3 cellular contexts compared by ENCODE assay signal in the genomic region with DNA sequence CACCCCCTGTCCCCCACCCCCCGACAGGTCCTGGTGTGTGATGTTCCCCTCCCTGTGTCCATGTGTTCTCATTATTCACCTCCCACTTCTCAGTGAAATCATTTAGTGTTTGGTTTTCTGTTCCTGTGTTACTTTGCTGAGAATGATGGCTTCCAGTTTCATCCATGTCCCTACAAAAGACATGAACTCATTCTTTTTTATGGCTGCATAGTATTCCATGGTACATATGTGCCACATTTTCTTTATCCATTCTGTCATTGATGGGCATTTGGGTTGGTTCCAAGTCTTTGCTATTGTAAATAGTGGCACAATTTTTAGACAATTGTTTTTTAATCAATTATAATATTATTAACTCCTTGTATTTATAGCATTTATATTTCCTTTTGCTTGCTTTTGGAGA. TPM values are rescaled to one million over a fixed set of nuclear protein-coding genes. Genes with fewer than 3 reads are reported as not detected.
A peak's percentile ranks its signal among the peaks of the same experiment; 100 is the strongest.
DNase-seq lines count a peak whose midpoint lies in the region; ATAC-seq, FAIRE-seq and TF ChIP-seq lines count a peak whose summit lies in the region.
"Not testable (repeated sequence)": the region's sequence is repeated elsewhere in the genome, so short reads cannot be mapped to it uniquely, and the experiment has no call there.

No MANE protein-coding gene starts in this region.

- H3K27me3 ChIP-seq in BLaER1; K562 (ENCODE audit: control insufficient read depth in 2 of 2, insufficient read depth in 2 of 2, low read length in 2 of 2): not testable (repeated sequence)

- not testable (repeated sequence) for TF ChIP-seq EP300 in K562 (IDR thresholded peaks at IDR 0.05; ENCODE audit: low read length)

- not testable (repeated sequence) for H2AFZ ChIP-seq in K562 (ENCODE audit: low read depth, low read length)

- POLR2A ChIA-PET in HEK293 (lab: Yijun Ruan, JAX) = not testable (repeated sequence)
- POLR2A ChIA-PET in K562 (lab: Yijun Ruan, JAX) = interaction anchor here (0.5 kb wide), 1 partner anchor 387 kb away, joined by 3 read pairs; no protein-coding TSS in a partner anchor

- peak overlapping the region; percentile 99; the same call in 1 of the 2 replicates for H3K4me2 ChIP-seq in BLaER1
- not testable (repeated sequence) for H3K4me2 ChIP-seq in K562 (ENCODE audit: insufficient read depth, low read length)

- no CpG with 5 or more reads among the region's 1 CpG for WGBS in K562 (ENCODE audit: insufficient coverage, low coverage, missing lambda C conversion rate)

- intact Hi-C loops in K562 (cut with micrococcal nuclease) = loop anchor here (5.0 kb wide), 1 partner anchor 34 kb away; no protein-coding TSS in a partner anchor

- peaks cover 34% of the 10 kb centered on the region for H3K4me1 ChIP-seq in BLaER1
- H3K4me1 ChIP-seq in HEK293 (ENCODE audit: control insufficient read depth, insufficient read depth, low read length) = not testable (repeated sequence)
- peaks cover 8 to 15% of the 10 kb centered on the region in 2 experiments; a peak in 3 of 5 replicates for H3K4me1 ChIP-seq in K562 (replicated peaks in 1 of 2; ENCODE audit: control insufficient read depth in 2 of 2, insufficient read depth in 2 of 2, low read length in 2 of 2)

- not testable (repeated sequence) for BruUV-seq in K562 (replicated peaks; lab: Mats Ljungman, UMichigan)

- not testable (repeated sequence) for ATAC-seq in K562

- peaks cover 46% of the 10 kb centered on the region for H3K79me2 ChIP-seq in K562 (ENCODE audit: control insufficient read depth, insufficient read depth, low read length)

- CTCF ChIA-PET in HEK293 (lab: Yijun Ruan, JAX); K562 (lab: Yijun Ruan, JAX; ENCODE audit: low intra/inter-chr PET ratio): not testable (repeated sequence)

- not testable (repeated sequence) for TF ChIP-seq POLR2A in K562 (conservative IDR thresholded peaks at IDR 0.05)

- not testable (repeated sequence) for DNase-seq in K562 (ENCODE audit: extremely low read depth in 1 of 4, low spot score in 3 of 4)

- H3K36me3 ChIP-seq in BLaER1 = peaks cover 44% of the 10 kb centered on the region
- not testable (repeated sequence) for H3K36me3 ChIP-seq in HEK293 (ENCODE audit: control insufficient read depth in 2 of 2, insufficient read depth in 1 of 2, low read length in 2 of 2)
- peaks cover 22% of the 10 kb centered on the region; the same call in 2 of the 3 replicates for H3K36me3 ChIP-seq in K562 (ENCODE audit: control insufficient read depth, insufficient read depth, low read length)

- not testable (repeated sequence) for FAIRE-seq in K562 (lab: Jason Lieb, UNC)

- not testable (repeated sequence) for H3K4me3 ChIP-seq in BLaER1; HEK293 (ENCODE audit: low read depth, low read length); K562

- not testable (repeated sequence) for H3K9ac ChIP-seq in BLaER1; K562 (ENCODE audit: insufficient read depth in 1 of 2, low read depth in 2 of 2, low read length in 2 of 2)

- in situ Hi-C loops in K562 (cut with MboI) = not testable (repeated sequence)

- H3K9me3 ChIP-seq in BLaER1; HEK293 (ENCODE audit: control insufficient read depth, insufficient read depth, low read depth, low read length); K562 (replicated peaks; ENCODE audit: control insufficient read depth, insufficient read depth, low read depth, low read length): not testable (repeated sequence)

- H4K20me1 ChIP-seq in BLaER1; K562 (replicated peaks; ENCODE audit: control insufficient read depth, insufficient read depth, low read length): not testable (repeated sequence)

- TF ChIP-seq CTCF in HEK293 (tag by site-specific recombination; IDR thresholded peaks at IDR 0.05); K562 (IDR thresholded peaks at IDR 0.05 in 2 of 3, conservative IDR thresholded peaks at IDR 0.05 in 1 of 3; ENCODE audit: insufficient read depth in 2 of 3, low read depth in 1 of 3, low read length in 3 of 3): not testable (repeated sequence)

- not testable (repeated sequence) for TF ChIP-seq RAD21 in K562 (CRISPR knock-in tag; conservative IDR thresholded peaks at IDR 0.05 in 1 of 2, IDR thresholded peaks at IDR 0.05 in 1 of 2)

- H3K27ac ChIP-seq in BLaER1; HEK293 (ENCODE audit: extremely low read depth, low read depth, low read length); K562 (ENCODE audit: extremely low read depth, low read depth, low read length): not testable (repeated sequence)

- H3K9me1 ChIP-seq in K562 (ENCODE audit: control insufficient read depth, insufficient read depth, low read length) = not testable (repeated sequence)

TF ChIP-seq in HEK293, 187 proteins besides CTCF, POLR2A, EP300 and RAD21:
- TF ChIP-seq, protein P1, sequence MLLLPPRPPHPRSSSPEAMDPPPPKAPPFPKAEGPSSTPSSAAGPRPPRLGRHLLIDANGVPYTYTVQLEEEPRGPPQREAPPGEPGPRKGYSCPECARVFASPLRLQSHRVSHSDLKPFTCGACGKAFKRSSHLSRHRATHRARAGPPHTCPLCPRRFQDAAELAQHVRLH (tag by site-specific recombination; IDR thresholded peaks at IDR 0.05) = peak; percentile 75
- peak; percentile 95 for TF ChIP-seq ZNF146 (tag by site-specific recombination; IDR thresholded peaks at IDR 0.05)

TF ChIP-seq in K562, 482 proteins besides CTCF, POLR2A, EP300 and RAD21:
- peak; percentile 76 for TF ChIP-seq ZNF146 (CRISPR knock-in tag; IDR thresholded peaks at IDR 0.05; ENCODE audit: unreplicated experiment)

RNA-seq across cellular contexts. Expression of gene PPP2R5C, which starts 44.7 kb away (rescaled TPM):
- 275 and 554 TPM in 2 replicates for total RNA-seq in K562 (2011; cell fraction: chromatin; rRNA removed; ENCODE audit: low replicate concordance)
- total RNA-seq in K562 (2011; cell fraction: nucleolus; rRNA removed) = 143 and 198 TPM in 2 replicates
- 367 and 537 TPM in 2 replicates for total RNA-seq in K562 (2011; cell fraction: nucleoplasm; rRNA removed)
- total RNA-seq in K562 (2014; rRNA removed) = 263 and 295 TPM in 2 replicates
- total RNA-seq in K562 (2014; rRNA removed; fragmentation: Illumina TruSeq; extraction: Trizol) = 395 and 448 TPM in 2 replicates
- total RNA-seq in K562 (2015; rRNA removed; fragmentation: Illumina TruSeq; extraction: Trizol) = 284 and 309 TPM in 2 replicates
- total RNA-seq in K562 (2021) = 395 and 398 TPM in 2 replicates
- 266 and 328 TPM in 2 replicates for polyA plus RNA-seq in K562 (2011; rRNA removed)
- polyA plus RNA-seq in K562 (2011; cell fraction: cytosol; rRNA removed) = 100 and 189 TPM in 2 replicates
- 140 and 172 TPM in 2 replicates for polyA plus RNA-seq in K562 (2011; cell fraction: nucleus; rRNA removed)
- 237 and 317 TPM in 2 replicates for polyA plus RNA-seq in K562 (2012)
- polyA plus RNA-seq in K562 (2014; fragmentation: Illumina TruSeq; extraction: Trizol) = 383 and 443 TPM in 2 replicates
- 100 to 1,000 TPM; 517 to 617 TPM for polyA plus RNA-seq in K562 (2014; fragmentation: Nextera tagmentation; extraction: Ambion mirVana)
- 284 and 315 TPM in 2 replicates for polyA plus RNA-seq in K562 (2014; rRNA removed)
- 312 and 332 TPM in 2 replicates for polyA minus RNA-seq in K562 (2011; rRNA and poly(A)+ RNA removed)
- polyA minus RNA-seq in K562 (2011; cell fraction: cytosol; rRNA and poly(A)+ RNA removed) = 118 and 128 TPM in 2 replicates
- polyA minus RNA-seq in K562 (2011; cell fraction: nucleus; rRNA and poly(A)+ RNA removed) = 87.6 and 141 TPM in 2 replicates
